ENCODE assay signal across 1 cellular context in genomic region chrX:154653048-154653401, GRCh38.
TF ChIP-seq lines count a peak whose summit lies in the region.

No MANE protein-coding gene starts in this region.

TF ChIP-seq in IMR-90, 13 proteins besides CTCF, POLR2A, EP300 and RAD21:
- no peak for TF ChIP-seq MXI1 (IDR thresholded peaks at IDR 0.05; ENCODE audit: borderline replicate concordance, low read depth, low read length)
- TF ChIP-seq, protein P1, sequence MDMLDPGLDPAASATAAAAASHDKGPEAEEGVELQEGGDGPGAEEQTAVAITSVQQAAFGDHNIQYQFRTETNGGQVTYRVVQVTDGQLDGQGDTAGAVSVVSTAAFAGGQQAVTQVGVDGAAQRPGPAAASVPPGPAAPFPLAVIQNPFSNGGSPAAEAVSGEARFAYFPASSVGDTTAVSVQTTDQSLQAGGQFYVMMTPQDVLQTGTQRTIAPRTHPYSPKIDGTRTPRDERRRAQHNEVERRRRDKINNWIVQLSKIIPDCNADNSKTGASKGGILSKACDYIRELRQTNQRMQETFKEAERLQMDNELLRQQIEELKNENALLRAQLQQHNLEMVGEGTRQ (IDR thresholded peaks at IDR 0.05; ENCODE audit: low read depth, low read length), result no peak
- TF ChIP-seq FOS (IDR thresholded peaks at IDR 0.05; ENCODE audit: low read depth, low read length), result no peak
- TF ChIP-seq, protein P2, sequence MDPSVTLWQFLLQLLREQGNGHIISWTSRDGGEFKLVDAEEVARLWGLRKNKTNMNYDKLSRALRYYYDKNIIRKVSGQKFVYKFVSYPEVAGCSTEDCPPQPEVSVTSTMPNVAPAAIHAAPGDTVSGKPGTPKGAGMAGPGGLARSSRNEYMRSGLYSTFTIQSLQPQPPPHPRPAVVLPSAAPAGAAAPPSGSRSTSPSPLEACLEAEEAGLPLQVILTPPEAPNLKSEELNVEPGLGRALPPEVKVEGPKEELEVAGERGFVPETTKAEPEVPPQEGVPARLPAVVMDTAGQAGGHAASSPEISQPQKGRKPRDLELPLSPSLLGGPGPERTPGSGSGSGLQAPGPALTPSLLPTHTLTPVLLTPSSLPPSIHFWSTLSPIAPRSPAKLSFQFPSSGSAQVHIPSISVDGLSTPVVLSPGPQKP (IDR thresholded peaks at IDR 0.05; ENCODE audit: borderline replicate concordance, low read depth, low read length), result no peak
- TF ChIP-seq CEBPB (IDR thresholded peaks at IDR 0.05; ENCODE audit: low read depth, low read length), result no peak
- TF ChIP-seq BHLHE40 (IDR thresholded peaks at IDR 0.05; ENCODE audit: low read depth, low read length), result no peak
- TF ChIP-seq MAFK (IDR thresholded peaks at IDR 0.05; ENCODE audit: low read depth, low read length), result no peak
